In genomic region chr10:103452714-103453230, GRCh38 we compare ENCODE assay signal across 9 cellular contexts. TPM values are rescaled to one million over a fixed set of nuclear protein-coding genes. Genes with fewer than 3 reads are reported as not detected.
DNase-seq lines count a peak whose midpoint lies in the region; ATAC-seq and TF ChIP-seq lines count a peak whose summit lies in the region.
"Had no signal": no experiment of that assay in that cellular context is flagged by ENCODE, and none has a peak within 500 bp of the region (broad histone marks: within the 10 kb centered on the region; RNA-seq: fewer than 3 reads in every experiment).

No MANE protein-coding gene starts in this region.

- 42% methylated on average over 16 of the region's 16 CpGs for WGBS in urinary bladder

- no peak for DNase-seq in activated naive CD4-positive, alpha-beta T cell treated with anti-CD3 and anti-CD28 coated beads, Interleukin-2, amount 50 U/mL, for 72 hours (ENCODE audit: low spot score in 2 of 2)
- DNase-seq in ascending aorta (ENCODE audit: low spot score in 2 of 2) (no peak), memory B cell (ENCODE audit: low spot score in 2 of 2) (no peak), NCI-H1930 (lab: John Stamatoyannopoulos, UW) (no peak)

- no peaks in the 10 kb centered on the region for H3K9me3 ChIP-seq in ascending aorta

- no peak for TF ChIP-seq CTCF in ascending aorta (IDR thresholded peaks at IDR 0.05)

- intact Hi-C loops in ascending aorta (cut with DNase I), result loop anchor here (1.0 kb wide), 1 partner anchor 30 kb away; no protein-coding TSS in a partner anchor

- H3K4me1 Mint-ChIP-seq in activated naive CD4-positive, alpha-beta T cell treated with anti-CD3 and anti-CD28 coated beads, Interleukin-2, amount 50 U/mL, for 24 hours, result peaks cover 39% of the 10 kb centered on the region
- H3K4me1 Mint-ChIP-seq in memory B cell, result peaks cover 33% of the 10 kb centered on the region

- peak overlapping the region; percentile 89 for H3K4me3 Mint-ChIP-seq in activated naive CD4-positive, alpha-beta T cell treated with anti-CD3 and anti-CD28 coated beads, Interleukin-2, amount 50 U/mL, for 24 hours
- H3K4me3 Mint-ChIP-seq in memory B cell, result peak overlapping the region; percentile 90

- H3K27ac ChIP-seq in ascending aorta (peak overlapping the region; percentile 90 to 95), urinary bladder (ENCODE audit: low read depth) (peak overlapping the region; percentile 91)
- H3K27ac ChIP-seq: epithelial cell of prostate had no signal

- H3K27me3 Mint-ChIP-seq in activated naive CD4-positive, alpha-beta T cell treated with anti-CD3 and anti-CD28 coated beads, Interleukin-2, amount 50 U/mL, for 24 hours, result no peaks in the 10 kb centered on the region
- no peaks in the 10 kb centered on the region for H3K27me3 Mint-ChIP-seq in memory B cell

- H3K36me3 ChIP-seq in ascending aorta (peaks cover 12 to 20% of the 10 kb centered on the region in 2 donors), urinary bladder (ENCODE audit: insufficient read depth) (no peaks in the 10 kb centered on the region)

- H3K4me3 ChIP-seq in ascending aorta (peak overlapping the region; percentile 75 to 76), urinary bladder (ENCODE audit: low read depth, low read length) (peak overlapping the region; percentile 86)

- H3K27me3 ChIP-seq in ascending aorta, result no peaks in the 10 kb centered on the region

- H3K36me3 Mint-ChIP-seq in activated naive CD4-positive, alpha-beta T cell treated with anti-CD3 and anti-CD28 coated beads, Interleukin-2, amount 50 U/mL, for 24 hours, result peaks cover 7% of the 10 kb centered on the region
- H3K36me3 Mint-ChIP-seq in activated naive CD4-positive, alpha-beta T cell treated with anti-CD3 and anti-CD28 coated beads, Interleukin-2, amount 50 U/mL, for 72 hours, result peaks cover 0 to 6% of the 10 kb centered on the region in 2 donors
- peaks cover 13% of the 10 kb centered on the region for H3K36me3 Mint-ChIP-seq in memory B cell

- no peak for TF ChIP-seq POLR2A in GM18505 (IDR thresholded peaks at IDR 0.05; ENCODE audit: borderline replicate concordance, extremely low read depth, insufficient read depth, insufficient read length)

- no peak overlapping the region for H3K27ac Mint-ChIP-seq in activated naive CD4-positive, alpha-beta T cell treated with anti-CD3 and anti-CD28 coated beads, Interleukin-2, amount 50 U/mL, for 24 hours
- peak overlapping the region in 1 of 2 donors; percentile 78 for H3K27ac Mint-ChIP-seq in activated naive CD4-positive, alpha-beta T cell treated with anti-CD3 and anti-CD28 coated beads, Interleukin-2, amount 50 U/mL, for 72 hours
- peak overlapping the region; percentile 74 for H3K27ac Mint-ChIP-seq in memory B cell

- H3K9me3 Mint-ChIP-seq in activated naive CD4-positive, alpha-beta T cell treated with anti-CD3 and anti-CD28 coated beads, Interleukin-2, amount 50 U/mL, for 24 hours, result no peaks in the 10 kb centered on the region
- no peaks in the 10 kb centered on the region for H3K9me3 Mint-ChIP-seq in activated naive CD4-positive, alpha-beta T cell treated with anti-CD3 and anti-CD28 coated beads, Interleukin-2, amount 50 U/mL, for 72 hours
- no peaks in the 10 kb centered on the region for H3K9me3 Mint-ChIP-seq in memory B cell

- ATAC-seq in activated naive CD4-positive, alpha-beta T cell treated with anti-CD3 and anti-CD28 coated beads, Interleukin-2, amount 50 U/mL, for 72 hours, result no peak
- ATAC-seq in memory B cell (ENCODE audit: low read depth), result no peak
- no peak for ATAC-seq in GM18505 (IDR thresholded peaks at IDR 0.05; ENCODE audit: unreplicated experiment)
- ATAC-seq in HG03457 (IDR thresholded peaks at IDR 0.05; ENCODE audit: unreplicated experiment), result no peak

- peaks cover 20 to 32% of the 10 kb centered on the region in 2 donors for H3K4me1 ChIP-seq in ascending aorta
- no peaks in the 10 kb centered on the region for H3K4me1 ChIP-seq in urinary bladder (ENCODE audit: insufficient read depth)

RNA-seq across cellular contexts. Expression of gene CALHM2, which starts 0.6 kb away (rescaled TPM):
- 10 to 100 TPM in 1 of 2 donors, 1 to 10 TPM in 1; 9.1 to 13.5 TPM for total RNA-seq in activated naive CD4-positive, alpha-beta T cell treated with anti-CD3 and anti-CD28 coated beads, Interleukin-2, amount 50 U/mL, for 72 hours
- total RNA-seq in ascending aorta (124 TPM), urinary bladder (17.4 TPM)
- polyA plus RNA-seq in urinary bladder, result 68.5 TPM

RNA-seq across cellular contexts. Expression of gene CALHM1, which starts 5.9 kb away (rescaled TPM):
- not detected for total RNA-seq in activated naive CD4-positive, alpha-beta T cell treated with anti-CD3 and anti-CD28 coated beads, Interleukin-2, amount 50 U/mL, for 72 hours
- total RNA-seq in ascending aorta, result not detected
- not detected for total RNA-seq in urinary bladder
- polyA plus RNA-seq in urinary bladder, result not detected

RNA-seq across cellular contexts. Expression of gene CALHM3, which starts 26.3 kb away (rescaled TPM):
- not detected for total RNA-seq in activated naive CD4-positive, alpha-beta T cell treated with anti-CD3 and anti-CD28 coated beads, Interleukin-2, amount 50 U/mL, for 72 hours
- total RNA-seq in ascending aorta (not detected), urinary bladder (not detected)
- polyA plus RNA-seq in urinary bladder, result not detected

RNA-seq across cellular contexts. Expression of gene NEURL1, which starts 40.7 kb away (rescaled TPM):
- 1 to 10 TPM in 1 of 2 donors, under 1 TPM in 1; 0.87 to 2.4 TPM for total RNA-seq in activated naive CD4-positive, alpha-beta T cell treated with anti-CD3 and anti-CD28 coated beads, Interleukin-2, amount 50 U/mL, for 72 hours
- total RNA-seq in ascending aorta (not detected), urinary bladder (5.2 TPM)
- 27.8 TPM for polyA plus RNA-seq in urinary bladder

RNA-seq across cellular contexts. Expression of gene PDCD11, which starts 56.3 kb away (rescaled TPM):
- total RNA-seq in activated naive CD4-positive, alpha-beta T cell treated with anti-CD3 and anti-CD28 coated beads, Interleukin-2, amount 50 U/mL, for 72 hours, result 10 to 100 TPM; 49.6 to 62.2 TPM
- 4.8 TPM for total RNA-seq in ascending aorta
- 19.7 TPM for total RNA-seq in urinary bladder
- 14.9 TPM for polyA plus RNA-seq in urinary bladder
